ENCODE assay signal across 18 cellular contexts in the genomic region with DNA sequence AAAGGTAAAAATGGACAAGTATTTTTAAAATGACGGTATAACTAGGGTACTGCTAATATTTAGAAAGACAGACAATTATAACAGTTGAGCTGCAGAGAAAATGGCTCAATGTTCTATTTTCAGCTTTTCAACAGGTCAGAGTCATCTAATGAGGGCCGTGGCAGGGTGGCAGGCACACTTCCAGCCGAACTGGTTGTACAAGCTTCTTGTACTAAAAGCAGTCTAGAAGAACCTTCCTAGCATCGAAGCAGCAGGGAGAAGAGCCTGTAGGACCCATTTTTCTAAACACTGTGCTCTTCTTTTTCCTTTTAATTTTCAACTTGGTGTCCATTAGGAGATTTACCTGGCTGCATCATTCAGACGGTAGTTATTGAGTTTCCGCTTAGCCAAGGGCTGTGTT.
DNase-seq lines count a peak whose midpoint lies in the region; ATAC-seq and TF ChIP-seq lines count a peak whose summit lies in the region.
"Had no signal": no experiment of that assay in that cellular context is flagged by ENCODE, and none has a peak within 500 bp of the region (broad histone marks: within the 10 kb centered on the region; RNA-seq: fewer than 3 reads in every experiment).

No MANE protein-coding gene starts in this region.

- no peaks in the 10 kb centered on the region for H3K36me3 ChIP-seq in left ventricle myocardium inferior
- no peaks in the 10 kb centered on the region for H3K36me3 ChIP-seq in parathyroid adenoma (ENCODE audit: control insufficient read depth, insufficient read depth, low read length)
- H3K36me3 ChIP-seq in BE2C = no peaks in the 10 kb centered on the region
- H3K36me3 ChIP-seq: esophagus squamous epithelium, MG63, WERI-Rb-1 had no signal

- in situ Hi-C loops in G401 (cut with HindIII; ENCODE audit: low sequenced_read_pairs) = no loop called here

- no peaks in the 10 kb centered on the region for H3K79me2 ChIP-seq in parathyroid adenoma

- no peaks in the 10 kb centered on the region for H3K27me3 ChIP-seq in left ventricle myocardium inferior (ENCODE audit: low read depth)
- H3K27me3 ChIP-seq in parathyroid adenoma (ENCODE audit: control insufficient read depth, insufficient read depth, low read length) = no peaks in the 10 kb centered on the region
- no peaks in the 10 kb centered on the region; the same call in 1 of the 2 replicates for H3K27me3 ChIP-seq in BE2C
- H3K27me3 ChIP-seq: esophagus squamous epithelium, MG63 had no signal

- H3K4me3 ChIP-seq in left ventricle myocardium inferior (no peak overlapping the region), parathyroid adenoma (ENCODE audit: low read depth, low read length) (peak overlapping the region; percentile 34), BE2C (ENCODE audit: low read depth, low read length) (no peak overlapping the region)
- H3K4me3 ChIP-seq: dorsolateral prefrontal cortex, esophagus squamous epithelium, MG63 had no signal

- intact Hi-C loops in left ventricle myocardium inferior (cut with micrococcal nuclease) = no loop called here

- TF ChIP-seq CTCF in left ventricle myocardium inferior (IDR thresholded peaks at IDR 0.05; ENCODE audit: borderline replicate concordance) (no peak), parathyroid adenoma (IDR thresholded peaks at IDR 0.05) (no peak), BE2C (IDR thresholded peaks at IDR 0.05; ENCODE audit: low read depth, low read length) (no peak)

- H3K9me3 ChIP-seq in left ventricle myocardium inferior (replicated peaks) = no peaks in the 10 kb centered on the region
- no peaks in the 10 kb centered on the region for H3K9me3 ChIP-seq in parathyroid adenoma (ENCODE audit: control insufficient read depth, low read length)
- H3K9me3 ChIP-seq in BE2C = no peaks in the 10 kb centered on the region
- H3K9me3 ChIP-seq: esophagus squamous epithelium, MG63 had no signal

- DNase-seq in G401 (ENCODE audit: low spot score) (peak; percentile 84), NCI-H774 (lab: John Stamatoyannopoulos, UW) (peak; percentile 10), left ventricle myocardium inferior (peak; percentile 39), cortex of kidney (lab: John Stamatoyannopoulos, UW) (no peak), BE2C (no peak), Ammon's horn (ENCODE audit: low spot score) (no peak)
- DNase-seq: activated CD4-positive, alpha-beta memory T cell treated with anti-CD3 and anti-CD28 coated beads for 36 hours; activated T-cell treated with anti-CD3 and anti-CD28 coated beads, Interleukin-2, amount 50 U/mL, for 48 hours; esophagus squamous epithelium; immature natural killer cell; MG63; NCI-H187 treated with DMSO at 0.1 percent for 48 hours; stimulated activated CD4-positive, alpha-beta T cell treated with anti-CD3 and anti-CD28 coated beads, Interleukin-2, amount 100 ng/mL, for 48 hours; WERI-Rb-1 had no signal

- no peak overlapping the region for H2AFZ ChIP-seq in parathyroid adenoma

- peak overlapping the region; percentile 27 for H3K4me2 ChIP-seq in parathyroid adenoma (ENCODE audit: low read length)

- H3K4me1 ChIP-seq in left ventricle myocardium inferior = peaks cover 11% of the 10 kb centered on the region
- H3K4me1 ChIP-seq in parathyroid adenoma = peaks cover 4% of the 10 kb centered on the region
- no peaks in the 10 kb centered on the region for H3K4me1 ChIP-seq in BE2C

- H3K27ac ChIP-seq in left ventricle myocardium inferior (replicated peaks) (no peak overlapping the region), parathyroid adenoma (no peak overlapping the region)
- H3K27ac ChIP-seq: dorsolateral prefrontal cortex, esophagus squamous epithelium, WERI-Rb-1 had no signal

- no peak for ATAC-seq in HG02623 (IDR thresholded peaks at IDR 0.05; ENCODE audit: unreplicated experiment)
- ATAC-seq: HepG2 had no signal

- no peak overlapping the region for H3K9ac ChIP-seq in parathyroid adenoma

Comparison
In these comparisons a context has a peak if more than half of its experiments do, and no peak if none do; other contexts are left out.
1. DNase-seq: peak in G401 (single experiment), NCI-H774 (single experiment) and left ventricle myocardium inferior (single experiment); none in cortex of kidney (single experiment), BE2C (single experiment) and Ammon's horn (single experiment).